Comparison of ENCODE assay signal across 24 cellular contexts in genomic region chr7:4634166-4634565, GRCh38. TPM values are rescaled to one million over a fixed set of nuclear protein-coding genes. Genes with fewer than 3 reads are reported as not detected.
DNase-seq lines count a peak whose midpoint lies in the region; ATAC-seq and TF ChIP-seq lines count a peak whose summit lies in the region.
"Had no signal": no experiment of that assay in that cellular context is flagged by ENCODE, and none has a peak within 500 bp of the region (broad histone marks: within the 10 kb centered on the region; RNA-seq: fewer than 3 reads in every experiment).

No MANE protein-coding gene starts in this region.

- 86% methylated on average over 4 of the region's 4 CpGs for WGBS in mammary epithelial cell (ENCODE audit: low coverage, missing lambda C conversion rate)

- H4K20me1 ChIP-seq in mammary epithelial cell (ENCODE audit: insufficient read depth, low read length) = no peaks in the 10 kb centered on the region
- H4K20me1 ChIP-seq: BLaER1 had no signal

- H3K4me1 ChIP-seq in mammary epithelial cell (ENCODE audit: insufficient read depth, low read length) = peaks cover 12% of the 10 kb centered on the region
- no peaks in the 10 kb centered on the region for H3K4me1 ChIP-seq in naive thymus-derived CD4-positive, alpha-beta T cell (ENCODE audit: control insufficient read depth in 2 of 2, insufficient read depth in 2 of 2, low read length in 2 of 2)
- H3K4me1 ChIP-seq: BLaER1 had no signal

- H3K27ac Mint-ChIP-seq in MCF 10A (ENCODE audit: low read depth, unreplicated experiment) = no peak overlapping the region
- no peak overlapping the region for H3K27ac Mint-ChIP-seq in naive thymus-derived CD4-positive, alpha-beta T cell
- no peak overlapping the region for H3K27ac Mint-ChIP-seq in activated CD8-positive, alpha-beta memory T cell treated with anti-CD3 and anti-CD28 coated beads, Interleukin-2, amount 10 ng/mL, durations not matched to agents 7 days and 5 days
- H3K27ac Mint-ChIP-seq: activated CD4-positive, alpha-beta memory T cell treated with anti-CD3 and anti-CD28 coated beads for 36 hours; activated naive CD8-positive, alpha-beta T cell treated with anti-CD3 and anti-CD28 coated beads for 36 hours; memory B cell; type B pancreatic cell had no signal

- CTCF ChIA-PET in MCF 10A (lab: Yijun Ruan, JAX) (interaction anchor here (0.6 to 1.8 kb wide), 5 partner anchors 26 to 1046 kb away, joined by 3 to 5 read pairs (median 3); no protein-coding TSS in a partner anchor), mammary epithelial cell (lab: Charles Lee; ENCODE audit: low non-redundant PET) (no interaction called here)
- CTCF ChIA-PET in naive thymus-derived CD4-positive, alpha-beta T cell (lab: Charles Lee) = no interaction called here
- CTCF ChIA-PET in activated CD8-positive, alpha-beta memory T cell treated with anti-CD3 and anti-CD28 coated beads, Interleukin-2, amount 10 ng/mL, durations not matched to agents 7 days and 5 days (lab: Charles Lee) = interaction anchor here (0.6 kb wide), 1 partner anchor 423 kb away, joined by 4 read pairs; no protein-coding TSS in a partner anchor

- no peaks in the 10 kb centered on the region for H3K9me3 ChIP-seq in mammary epithelial cell (replicated peaks; ENCODE audit: insufficient read depth, low read length)
- H3K9me3 ChIP-seq in naive thymus-derived CD4-positive, alpha-beta T cell (ENCODE audit: control insufficient read depth in 2 of 3, low read length in 3 of 3) = no peaks in the 10 kb centered on the region
- H3K9me3 ChIP-seq: BLaER1, heart right ventricle, neutrophil had no signal

- no peak overlapping the region for H3K9ac ChIP-seq in mammary epithelial cell (ENCODE audit: insufficient read depth, low read length)
- H3K9ac ChIP-seq: BLaER1 had no signal

- no peak overlapping the region for H3K4me2 ChIP-seq in mammary epithelial cell (ENCODE audit: insufficient read depth, low read depth, low read length)
- H3K4me2 ChIP-seq: BLaER1 had no signal

- dilution Hi-C loops in mammary epithelial cell (cut with HindIII; ENCODE audit: low sequenced_read_pairs) = no loop called here

- no peaks in the 10 kb centered on the region for H3K27me3 ChIP-seq in mammary epithelial cell (ENCODE audit: insufficient read depth, low read length)
- H3K27me3 ChIP-seq in naive thymus-derived CD4-positive, alpha-beta T cell (ENCODE audit: control insufficient read depth in 2 of 2, insufficient read depth in 2 of 2, low read length in 2 of 2) = no peaks in the 10 kb centered on the region
- H3K27me3 ChIP-seq: BLaER1 had no signal

- no peaks in the 10 kb centered on the region for H3K79me2 ChIP-seq in mammary epithelial cell (ENCODE audit: insufficient read depth, low read length)

- H3K27ac ChIP-seq in mammary epithelial cell (ENCODE audit: insufficient read depth, low read depth, low read length) = no peak overlapping the region
- H3K27ac ChIP-seq in naive thymus-derived CD4-positive, alpha-beta T cell (ENCODE audit: low read depth, low read length) = no peak overlapping the region
- H3K27ac ChIP-seq: BLaER1, heart right ventricle, neutrophil had no signal

- POLR2A ChIA-PET in MCF 10A (lab: Yijun Ruan, JAX) = interaction anchor here (0.9 to 3.0 kb wide), 3 partner anchors 8 to 141 kb away, joined by 3 to 19 read pairs (median 10); partner anchors contain the start of gene AP5Z1
- POLR2A ChIA-PET in naive thymus-derived CD4-positive, alpha-beta T cell (lab: Charles Lee) = no interaction called here

- no peak overlapping the region for H3K4me3 Mint-ChIP-seq in MCF 10A (ENCODE audit: unreplicated experiment)
- no peak overlapping the region for H3K4me3 Mint-ChIP-seq in naive thymus-derived CD4-positive, alpha-beta T cell
- no peak overlapping the region for H3K4me3 Mint-ChIP-seq in activated CD8-positive, alpha-beta memory T cell treated with anti-CD3 and anti-CD28 coated beads, Interleukin-2, amount 10 ng/mL, durations not matched to agents 7 days and 5 days
- H3K4me3 Mint-ChIP-seq: activated CD4-positive, alpha-beta memory T cell treated with anti-CD3 and anti-CD28 coated beads for 36 hours; activated naive CD8-positive, alpha-beta T cell treated with anti-CD3 and anti-CD28 coated beads for 36 hours; memory B cell; type B pancreatic cell had no signal

- TF ChIP-seq CTCF in MCF 10A (IDR thresholded peaks at IDR 0.05; ENCODE audit: unreplicated experiment) = no peak
- TF ChIP-seq CTCF in mammary epithelial cell (conservative IDR thresholded peaks at IDR 0.05 in 1 of 2, IDR thresholded peaks at IDR 0.05 in 1 of 2; ENCODE audit: extremely low read depth in 1 of 2, insufficient read depth in 1 of 2, low read depth in 1 of 2, low read length in 2 of 2) = no peak
- no peak for TF ChIP-seq CTCF in fibroblast of mammary gland (conservative IDR thresholded peaks at IDR 0.05; ENCODE audit: control insufficient read depth, insufficient read depth, low read depth, low read length)

- DNase-seq in MCF 10A (ENCODE audit: unreplicated experiment) = peak; percentile 53
- DNase-seq in mammary epithelial cell = no peak
- peak; percentile 79 for DNase-seq in amniotic epithelial cell (ENCODE audit: low read depth)
- DNase-seq in fibroblast of mammary gland (ENCODE audit: low read depth) = peak; percentile 86
- no peak for DNase-seq in naive thymus-derived CD4-positive, alpha-beta T cell
- no peak for DNase-seq in activated CD8-positive, alpha-beta memory T cell treated with anti-CD3 and anti-CD28 coated beads, Interleukin-2, amount 10 ng/mL, durations not matched to agents 7 days and 5 days
- DNase-seq in T1000 (lab: John Stamatoyannopoulos, UW) = no peak
- DNase-seq: activated CD4-positive, alpha-beta memory T cell treated with anti-CD3 and anti-CD28 coated beads for 36 hours; activated CD4-positive, CD25-positive, alpha-beta regulatory T cell; activated naive CD8-positive, alpha-beta T cell treated with anti-CD3 and anti-CD28 coated beads for 36 hours; COR-L47; GOT3; heart right ventricle; KG1; left cardiac atrium; NCI-H1048; NCI-H187 treated with DMSO at 0.1 percent for 48 hours; small intestine; stimulated activated CD4-positive, alpha-beta T cell treated with anti-CD3 and anti-CD28 coated beads, Interleukin-1b, Interleukin-23, amount 100 ng/mL, for 48 hours had no signal

- H3K36me3 Mint-ChIP-seq in MCF 10A (ENCODE audit: insufficient read depth, unreplicated experiment) = no peaks in the 10 kb centered on the region
- no peaks in the 10 kb centered on the region for H3K36me3 Mint-ChIP-seq in naive thymus-derived CD4-positive, alpha-beta T cell
- H3K36me3 Mint-ChIP-seq in activated CD8-positive, alpha-beta memory T cell treated with anti-CD3 and anti-CD28 coated beads, Interleukin-2, amount 10 ng/mL, durations not matched to agents 7 days and 5 days = no peaks in the 10 kb centered on the region
- H3K36me3 Mint-ChIP-seq: activated CD4-positive, alpha-beta memory T cell treated with anti-CD3 and anti-CD28 coated beads for 36 hours; activated naive CD8-positive, alpha-beta T cell treated with anti-CD3 and anti-CD28 coated beads for 36 hours; memory B cell; type B pancreatic cell had no signal

- H3K36me3 ChIP-seq in mammary epithelial cell (ENCODE audit: insufficient read depth, low read length) = no peaks in the 10 kb centered on the region
- H3K36me3 ChIP-seq in naive thymus-derived CD4-positive, alpha-beta T cell (ENCODE audit: control insufficient read depth in 2 of 3, insufficient read depth in 3 of 3, low read length in 3 of 3) = no peaks in the 10 kb centered on the region
- H3K36me3 ChIP-seq: BLaER1, heart right ventricle, neutrophil had no signal

- no peaks in the 10 kb centered on the region for H3K27me3 Mint-ChIP-seq in MCF 10A (ENCODE audit: insufficient read depth, unreplicated experiment)
- peaks cover 0 to 8% (median 0%) of the 10 kb centered on the region in 5 donors for H3K27me3 Mint-ChIP-seq in naive thymus-derived CD4-positive, alpha-beta T cell
- peaks cover 5% of the 10 kb centered on the region for H3K27me3 Mint-ChIP-seq in activated CD8-positive, alpha-beta memory T cell treated with anti-CD3 and anti-CD28 coated beads, Interleukin-2, amount 10 ng/mL, durations not matched to agents 7 days and 5 days
- H3K27me3 Mint-ChIP-seq: activated CD4-positive, alpha-beta memory T cell treated with anti-CD3 and anti-CD28 coated beads for 36 hours had no signal

- BruUV-seq in MCF 10A (replicated peaks; lab: Mats Ljungman, UMichigan) = no TSS peak
- BruUV-seq in mammary epithelial cell (replicated peaks; lab: Mats Ljungman, UMichigan) = no TSS peak

- in situ Hi-C loops in mammary epithelial cell (cut with MboI; ENCODE audit: low sequenced_read_pairs in 2 of 2) = loop anchor here in 1 of 2 donors (25.0 kb wide), 1 partner anchor 1772 kb away; no protein-coding TSS in a partner anchor

- no peaks in the 10 kb centered on the region for H3K9me3 Mint-ChIP-seq in MCF 10A (ENCODE audit: unreplicated experiment)
- peaks cover 0 to 2% (median 0%) of the 10 kb centered on the region in 11 donors for H3K9me3 Mint-ChIP-seq in naive thymus-derived CD4-positive, alpha-beta T cell
- H3K9me3 Mint-ChIP-seq in activated CD8-positive, alpha-beta memory T cell treated with anti-CD3 and anti-CD28 coated beads, Interleukin-2, amount 10 ng/mL, durations not matched to agents 7 days and 5 days (ENCODE audit: low read depth) = no peaks in the 10 kb centered on the region
- H3K9me3 Mint-ChIP-seq: activated CD4-positive, alpha-beta memory T cell treated with anti-CD3 and anti-CD28 coated beads for 36 hours; activated naive CD8-positive, alpha-beta T cell treated with anti-CD3 and anti-CD28 coated beads for 36 hours; memory B cell; type B pancreatic cell had no signal

- H3K4me3 ChIP-seq in mammary epithelial cell (replicated peaks in 1 of 3; ENCODE audit: insufficient read depth in 1 of 3, low read depth in 2 of 3, low read length in 3 of 3) (no peak overlapping the region), fibroblast of mammary gland (ENCODE audit: control insufficient read depth, low read depth, low read length) (no peak overlapping the region)
- no peak overlapping the region for H3K4me3 ChIP-seq in naive thymus-derived CD4-positive, alpha-beta T cell (ENCODE audit: low read length)
- H3K4me3 ChIP-seq: BLaER1, heart right ventricle had no signal

- intact Hi-C loops in MCF 10A (cut with micrococcal nuclease) (no loop called here), mammary epithelial cell (cut with micrococcal nuclease) (loop anchor here (5.0 kb wide), 2 partner anchors 417 to 1152 kb away; no protein-coding TSS in a partner anchor)
- intact Hi-C loops in naive thymus-derived CD4-positive, alpha-beta T cell (cut with micrococcal nuclease) = no loop called here

- no peak for ATAC-seq in naive thymus-derived CD4-positive, alpha-beta T cell
- ATAC-seq in HG02840 (IDR thresholded peaks at IDR 0.05; ENCODE audit: low FRiP score, unreplicated experiment) = no peak
- ATAC-seq in activated CD8-positive, alpha-beta memory T cell treated with anti-CD3 and anti-CD28 coated beads, Interleukin-2, amount 10 ng/mL, durations not matched to agents 7 days and 5 days = no peak
- ATAC-seq: heart right ventricle, left cardiac atrium had no signal

- no peak overlapping the region for H2AFZ ChIP-seq in mammary epithelial cell (ENCODE audit: low read depth, low read length)

- H3K4me1 Mint-ChIP-seq in MCF 10A (ENCODE audit: insufficient read depth, unreplicated experiment) = peaks cover 17% of the 10 kb centered on the region
- peaks cover 0 to 11% (median 0%) of the 10 kb centered on the region in 7 donors for H3K4me1 Mint-ChIP-seq in naive thymus-derived CD4-positive, alpha-beta T cell
- peaks cover 6% of the 10 kb centered on the region for H3K4me1 Mint-ChIP-seq in activated CD8-positive, alpha-beta memory T cell treated with anti-CD3 and anti-CD28 coated beads, Interleukin-2, amount 10 ng/mL, durations not matched to agents 7 days and 5 days
- H3K4me1 Mint-ChIP-seq: memory B cell had no signal

RNA-seq across cellular contexts. Expression of gene FOXK1, which starts 47.9 kb away (rescaled TPM):
- 37.7 and 43.8 TPM in 2 replicates for total RNA-seq in MCF 10A (2022)
- 10 to 100 TPM; 32.7 to 48.2 TPM for total RNA-seq in mammary epithelial cell
- 10.2 TPM for polyA plus RNA-seq in mammary epithelial cell
- polyA minus RNA-seq in mammary epithelial cell = 46.5 TPM
- total RNA-seq in naive thymus-derived CD4-positive, alpha-beta T cell = 10 to 100 TPM; 37.7 to 69.0 (median 56.9) TPM
- polyA plus RNA-seq in naive thymus-derived CD4-positive, alpha-beta T cell = 1 to 10 TPM; 3.6 to 6.6 TPM
- total RNA-seq in activated CD8-positive, alpha-beta memory T cell treated with anti-CD3 and anti-CD28 coated beads, Interleukin-2, amount 10 ng/mL, durations not matched to agents 7 days and 5 days = 10 to 100 TPM; 27.1 to 31.2 TPM

Comparison
In these comparisons a context has a peak if more than half of its experiments do, and no peak if none do; other contexts are left out.
1. DNase-seq: peak in MCF 10A (single experiment), amniotic epithelial cell (single experiment) and fibroblast of mammary gland (single experiment); none in mammary epithelial cell (single experiment), naive thymus-derived CD4-positive, alpha-beta T cell (0 of 9), activated CD8-positive, alpha-beta memory T cell treated with anti-CD3 and anti-CD28 coated beads, Interleukin-2, amount 10 ng/mL, durations not matched to agents 7 days and 5 days (single experiment) and T1000 (single experiment).
2. CTCF ChIA-PET loops: an anchor here in MCF 10A (0.6 to 1.8 kb wide) and activated CD8-positive, alpha-beta memory T cell treated with anti-CD3 and anti-CD28 coated beads, Interleukin-2, amount 10 ng/mL, durations not matched to agents 7 days and 5 days (0.6 kb wide); none called in mammary epithelial cell and naive thymus-derived CD4-positive, alpha-beta T cell.